In the genomic region with DNA sequence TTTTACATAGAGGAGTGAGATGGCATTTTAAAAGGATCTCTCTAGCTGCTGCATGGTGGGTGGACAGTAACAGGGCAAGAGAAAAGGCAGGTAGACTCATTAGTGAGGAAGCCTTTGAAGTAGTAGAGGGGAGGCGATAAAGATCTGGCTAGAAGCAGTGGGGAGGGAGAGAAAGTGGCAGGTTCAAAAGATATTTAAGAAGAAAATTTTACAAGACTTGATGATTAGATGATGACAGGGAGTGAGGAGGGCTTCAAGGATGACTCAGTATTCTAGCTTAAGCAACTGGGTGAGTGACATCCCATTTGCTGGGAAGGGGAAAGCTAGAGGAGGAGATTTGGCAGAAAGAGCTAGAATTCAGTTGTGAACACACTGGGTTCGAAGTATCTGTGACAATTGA, we compare ENCODE assay signal across 1 cellular context.
TF ChIP-seq lines count a peak whose summit lies in the region.

No MANE protein-coding gene starts in this region.

TF ChIP-seq in K562, 482 proteins besides CTCF, POLR2A, EP300 and RAD21 (continues in another document):
- TF ChIP-seq FOXA3 (CRISPR knock-in tag; conservative IDR thresholded peaks at IDR 0.05 in 1 of 2, IDR thresholded peaks at IDR 0.05 in 1 of 2) (no peak), TARDBP (IDR thresholded peaks at IDR 0.05) (no peak), MCM2 (IDR thresholded peaks at IDR 0.05; ENCODE audit: low read depth) (no peak), ZNF134 (CRISPR knock-in tag; conservative IDR thresholded peaks at IDR 0.05) (no peak), THRAP3 (IDR thresholded peaks at IDR 0.05; ENCODE audit: borderline replicate concordance) (no peak), CHD1 (IDR thresholded peaks at IDR 0.05; ENCODE audit: low read length) (no peak), ESRRA (IDR thresholded peaks at IDR 0.05; ENCODE audit: borderline replicate concordance, low read depth) (no peak), CHD2 (IDR thresholded peaks at IDR 0.05; ENCODE audit: low read depth, low read length) (no peak), RAD51 (IDR thresholded peaks at IDR 0.05; ENCODE audit: borderline replicate concordance, low read depth) (no peak), GATA2 (CRISPR knock-in tag; IDR thresholded peaks at IDR 0.05) (no peak), MAFK (IDR thresholded peaks at IDR 0.05; ENCODE audit: low read length) (peak; percentile 47; the same call in 1 of the 2 replicates), MEF2A (IDR thresholded peaks at IDR 0.05; ENCODE audit: control insufficient read depth, low read depth, low read length) (no peak), NFRKB (IDR thresholded peaks at IDR 0.05; ENCODE audit: low read depth) (peak; percentile 42; the same call in 1 of the 2 replicates), RBM22 (IDR thresholded peaks at IDR 0.05; ENCODE audit: low read depth, low read length, poor library complexity, severe bottlenecking) (no peak), SLC30A9 (CRISPR knock-in tag; IDR thresholded peaks at IDR 0.05) (no peak), PHB (CRISPR knock-in tag; IDR thresholded peaks at IDR 0.05) (no peak), TAF9B (IDR thresholded peaks at IDR 0.05; ENCODE audit: partially characterized antibody) (no peak), ZFP36 (IDR thresholded peaks at IDR 0.05; ENCODE audit: low read depth, low read length, partially characterized antibody) (no peak), RBM15 (IDR thresholded peaks at IDR 0.05; ENCODE audit: insufficient read depth, low read length) (no peak), MTA2 (IDR thresholded peaks at IDR 0.05; ENCODE audit: low read depth) (0 out of 2 replicates have a peak, but pooled peaks have one; percentile 12), MTF1 (CRISPR knock-in tag; IDR thresholded peaks at IDR 0.05; ENCODE audit: borderline replicate concordance) (no peak), BDP1 (IDR thresholded peaks at IDR 0.05; ENCODE audit: insufficient read depth, insufficient read length) (no peak), ZNF644 (tag; IDR thresholded peaks at IDR 0.05; ENCODE audit: low read depth) (no peak), ZBTB7A (IDR thresholded peaks at IDR 0.05; ENCODE audit: borderline replicate concordance, control insufficient read depth, low read depth, low read length) (no peak), ZNF695 (CRISPR knock-in tag; IDR thresholded peaks at IDR 0.05) (no peak), ZNF75A (CRISPR knock-in tag; IDR thresholded peaks at IDR 0.05) (no peak), TOE1 (IDR thresholded peaks at IDR 0.05; ENCODE audit: borderline replicate concordance) (0 out of 2 replicates have a peak, but pooled peaks have one; percentile 43), TOE1 (CRISPR knock-in tag; IDR thresholded peaks at IDR 0.05; ENCODE audit: borderline replicate concordance, low read depth) (no peak), TRIM24 (IDR thresholded peaks at IDR 0.05) (no peak)
- TF ChIP-seq, protein P1, sequence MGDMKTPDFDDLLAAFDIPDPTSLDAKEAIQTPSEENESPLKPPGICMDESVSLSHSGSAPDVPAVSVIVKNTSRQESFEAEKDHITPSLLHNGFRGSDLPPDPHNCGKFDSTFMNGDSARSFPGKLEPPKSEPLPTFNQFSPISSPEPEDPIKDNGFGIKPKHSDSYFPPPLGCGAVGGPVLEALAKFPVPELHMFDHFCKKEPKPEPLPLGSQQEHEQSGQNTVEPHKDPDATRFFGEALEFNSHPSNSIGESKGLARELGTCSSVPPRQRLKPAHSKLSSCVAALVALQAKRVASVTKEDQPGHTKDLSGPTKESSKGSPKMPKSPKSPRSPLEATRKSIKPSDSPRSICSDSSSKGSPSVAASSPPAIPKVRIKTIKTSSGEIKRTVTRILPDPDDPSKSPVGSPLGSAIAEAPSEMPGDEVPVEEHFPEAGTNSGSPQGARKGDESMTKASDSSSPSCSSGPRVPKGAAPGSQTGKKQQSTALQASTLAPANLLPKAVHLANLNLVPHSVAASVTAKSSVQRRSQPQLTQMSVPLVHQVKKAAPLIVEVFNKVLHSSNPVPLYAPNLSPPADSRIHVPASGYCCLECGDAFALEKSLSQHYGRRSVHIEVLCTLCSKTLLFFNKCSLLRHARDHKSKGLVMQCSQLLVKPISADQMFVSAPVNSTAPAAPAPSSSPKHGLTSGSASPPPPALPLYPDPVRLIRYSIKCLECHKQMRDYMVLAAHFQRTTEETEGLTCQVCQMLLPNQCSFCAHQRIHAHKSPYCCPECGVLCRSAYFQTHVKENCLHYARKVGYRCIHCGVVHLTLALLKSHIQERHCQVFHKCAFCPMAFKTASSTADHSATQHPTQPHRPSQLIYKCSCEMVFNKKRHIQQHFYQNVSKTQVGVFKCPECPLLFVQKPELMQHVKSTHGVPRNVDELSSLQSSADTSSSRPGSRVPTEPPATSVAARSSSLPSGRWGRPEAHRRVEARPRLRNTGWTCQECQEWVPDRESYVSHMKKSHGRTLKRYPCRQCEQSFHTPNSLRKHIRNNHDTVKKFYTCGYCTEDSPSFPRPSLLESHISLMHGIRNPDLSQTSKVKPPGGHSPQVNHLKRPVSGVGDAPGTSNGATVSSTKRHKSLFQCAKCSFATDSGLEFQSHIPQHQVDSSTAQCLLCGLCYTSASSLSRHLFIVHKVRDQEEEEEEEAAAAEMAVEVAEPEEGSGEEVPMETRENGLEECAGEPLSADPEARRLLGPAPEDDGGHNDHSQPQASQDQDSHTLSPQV (IDR thresholded peaks at IDR 0.05) = no peak
- TF ChIP-seq, protein P2, sequence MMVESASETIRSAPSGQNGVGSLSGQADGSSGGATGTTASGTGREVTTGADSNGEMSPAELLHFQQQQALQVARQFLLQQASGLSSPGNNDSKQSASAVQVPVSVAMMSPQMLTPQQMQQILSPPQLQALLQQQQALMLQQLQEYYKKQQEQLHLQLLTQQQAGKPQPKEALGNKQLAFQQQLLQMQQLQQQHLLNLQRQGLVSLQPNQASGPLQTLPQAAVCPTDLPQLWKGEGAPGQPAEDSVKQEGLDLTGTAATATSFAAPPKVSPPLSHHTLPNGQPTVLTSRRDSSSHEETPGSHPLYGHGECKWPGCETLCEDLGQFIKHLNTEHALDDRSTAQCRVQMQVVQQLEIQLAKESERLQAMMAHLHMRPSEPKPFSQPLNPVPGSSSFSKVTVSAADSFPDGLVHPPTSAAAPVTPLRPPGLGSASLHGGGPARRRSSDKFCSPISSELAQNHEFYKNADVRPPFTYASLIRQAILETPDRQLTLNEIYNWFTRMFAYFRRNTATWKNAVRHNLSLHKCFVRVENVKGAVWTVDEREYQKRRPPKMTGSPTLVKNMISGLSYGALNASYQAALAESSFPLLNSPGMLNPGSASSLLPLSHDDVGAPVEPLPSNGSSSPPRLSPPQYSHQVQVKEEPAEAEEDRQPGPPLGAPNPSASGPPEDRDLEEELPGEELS (CRISPR knock-in tag; IDR thresholded peaks at IDR 0.05; ENCODE audit: borderline replicate concordance) = no peak
- TF ChIP-seq, protein P3, sequence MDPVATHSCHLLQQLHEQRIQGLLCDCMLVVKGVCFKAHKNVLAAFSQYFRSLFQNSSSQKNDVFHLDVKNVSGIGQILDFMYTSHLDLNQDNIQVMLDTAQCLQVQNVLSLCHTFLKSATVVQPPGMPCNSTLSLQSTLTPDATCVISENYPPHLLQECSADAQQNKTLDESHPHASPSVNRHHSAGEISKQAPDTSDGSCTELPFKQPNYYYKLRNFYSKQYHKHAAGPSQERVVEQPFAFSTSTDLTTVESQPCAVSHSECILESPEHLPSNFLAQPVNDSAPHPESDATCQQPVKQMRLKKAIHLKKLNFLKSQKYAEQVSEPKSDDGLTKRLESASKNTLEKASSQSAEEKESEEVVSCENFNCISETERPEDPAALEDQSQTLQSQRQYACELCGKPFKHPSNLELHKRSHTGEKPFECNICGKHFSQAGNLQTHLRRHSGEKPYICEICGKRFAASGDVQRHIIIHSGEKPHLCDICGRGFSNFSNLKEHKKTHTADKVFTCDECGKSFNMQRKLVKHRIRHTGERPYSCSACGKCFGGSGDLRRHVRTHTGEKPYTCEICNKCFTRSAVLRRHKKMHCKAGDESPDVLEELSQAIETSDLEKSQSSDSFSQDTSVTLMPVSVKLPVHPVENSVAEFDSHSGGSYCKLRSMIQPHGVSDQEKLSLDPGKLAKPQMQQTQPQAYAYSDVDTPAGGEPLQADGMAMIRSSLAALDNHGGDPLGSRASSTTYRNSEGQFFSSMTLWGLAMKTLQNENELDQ (CRISPR knock-in tag; IDR thresholded peaks at IDR 0.05; ENCODE audit: borderline replicate concordance) = no peak
- TF ChIP-seq, protein P4, sequence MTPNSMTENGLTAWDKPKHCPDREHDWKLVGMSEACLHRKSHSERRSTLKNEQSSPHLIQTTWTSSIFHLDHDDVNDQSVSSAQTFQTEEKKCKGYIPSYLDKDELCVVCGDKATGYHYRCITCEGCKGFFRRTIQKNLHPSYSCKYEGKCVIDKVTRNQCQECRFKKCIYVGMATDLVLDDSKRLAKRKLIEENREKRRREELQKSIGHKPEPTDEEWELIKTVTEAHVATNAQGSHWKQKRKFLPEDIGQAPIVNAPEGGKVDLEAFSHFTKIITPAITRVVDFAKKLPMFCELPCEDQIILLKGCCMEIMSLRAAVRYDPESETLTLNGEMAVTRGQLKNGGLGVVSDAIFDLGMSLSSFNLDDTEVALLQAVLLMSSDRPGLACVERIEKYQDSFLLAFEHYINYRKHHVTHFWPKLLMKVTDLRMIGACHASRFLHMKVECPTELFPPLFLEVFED (CRISPR knock-in tag; conservative IDR thresholded peaks at IDR 0.05) = no peak
- TF ChIP-seq, protein P5, sequence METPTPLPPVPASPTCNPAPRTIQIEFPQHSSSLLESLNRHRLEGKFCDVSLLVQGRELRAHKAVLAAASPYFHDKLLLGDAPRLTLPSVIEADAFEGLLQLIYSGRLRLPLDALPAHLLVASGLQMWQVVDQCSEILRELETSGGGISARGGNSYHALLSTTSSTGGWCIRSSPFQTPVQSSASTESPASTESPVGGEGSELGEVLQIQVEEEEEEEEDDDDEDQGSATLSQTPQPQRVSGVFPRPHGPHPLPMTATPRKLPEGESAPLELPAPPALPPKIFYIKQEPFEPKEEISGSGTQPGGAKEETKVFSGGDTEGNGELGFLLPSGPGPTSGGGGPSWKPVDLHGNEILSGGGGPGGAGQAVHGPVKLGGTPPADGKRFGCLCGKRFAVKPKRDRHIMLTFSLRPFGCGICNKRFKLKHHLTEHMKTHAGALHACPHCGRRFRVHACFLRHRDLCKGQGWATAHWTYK (CRISPR knock-in tag; IDR thresholded peaks at IDR 0.05) = no peak
- TF ChIP-seq, protein P6, sequence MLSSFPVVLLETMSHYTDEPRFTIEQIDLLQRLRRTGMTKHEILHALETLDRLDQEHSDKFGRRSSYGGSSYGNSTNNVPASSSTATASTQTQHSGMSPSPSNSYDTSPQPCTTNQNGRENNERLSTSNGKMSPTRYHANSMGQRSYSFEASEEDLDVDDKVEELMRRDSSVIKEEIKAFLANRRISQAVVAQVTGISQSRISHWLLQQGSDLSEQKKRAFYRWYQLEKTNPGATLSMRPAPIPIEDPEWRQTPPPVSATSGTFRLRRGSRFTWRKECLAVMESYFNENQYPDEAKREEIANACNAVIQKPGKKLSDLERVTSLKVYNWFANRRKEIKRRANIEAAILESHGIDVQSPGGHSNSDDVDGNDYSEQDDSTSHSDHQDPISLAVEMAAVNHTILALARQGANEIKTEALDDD (IDR thresholded peaks at IDR 0.05) = no peak
- TF ChIP-seq, protein P7, sequence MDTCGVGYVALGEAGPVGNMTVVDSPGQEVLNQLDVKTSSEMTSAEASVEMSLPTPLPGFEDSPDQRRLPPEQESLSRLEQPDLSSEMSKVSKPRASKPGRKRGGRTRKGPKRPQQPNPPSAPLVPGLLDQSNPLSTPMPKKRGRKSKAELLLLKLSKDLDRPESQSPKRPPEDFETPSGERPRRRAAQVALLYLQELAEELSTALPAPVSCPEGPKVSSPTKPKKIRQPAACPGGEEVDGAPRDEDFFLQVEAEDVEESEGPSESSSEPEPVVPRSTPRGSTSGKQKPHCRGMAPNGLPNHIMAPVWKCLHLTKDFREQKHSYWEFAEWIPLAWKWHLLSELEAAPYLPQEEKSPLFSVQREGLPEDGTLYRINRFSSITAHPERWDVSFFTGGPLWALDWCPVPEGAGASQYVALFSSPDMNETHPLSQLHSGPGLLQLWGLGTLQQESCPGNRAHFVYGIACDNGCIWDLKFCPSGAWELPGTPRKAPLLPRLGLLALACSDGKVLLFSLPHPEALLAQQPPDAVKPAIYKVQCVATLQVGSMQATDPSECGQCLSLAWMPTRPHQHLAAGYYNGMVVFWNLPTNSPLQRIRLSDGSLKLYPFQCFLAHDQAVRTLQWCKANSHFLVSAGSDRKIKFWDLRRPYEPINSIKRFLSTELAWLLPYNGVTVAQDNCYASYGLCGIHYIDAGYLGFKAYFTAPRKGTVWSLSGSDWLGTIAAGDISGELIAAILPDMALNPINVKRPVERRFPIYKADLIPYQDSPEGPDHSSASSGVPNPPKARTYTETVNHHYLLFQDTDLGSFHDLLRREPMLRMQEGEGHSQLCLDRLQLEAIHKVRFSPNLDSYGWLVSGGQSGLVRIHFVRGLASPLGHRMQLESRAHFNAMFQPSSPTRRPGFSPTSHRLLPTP (IDR thresholded peaks at IDR 0.05; ENCODE audit: borderline replicate concordance, extremely low read depth, insufficient read length) = no peak
